ENCODE assay signal across 11 cellular contexts in genomic region chr6:100475554-100476325, GRCh38. TPM values are rescaled to one million over a fixed set of nuclear protein-coding genes. Genes with fewer than 3 reads are reported as not detected.
DNase-seq lines count a peak whose midpoint lies in the region; ATAC-seq lines count a peak whose summit lies in the region.
"Had no signal": no experiment of that assay in that cellular context is flagged by ENCODE, and none has a peak within 500 bp of the region (broad histone marks: within the 10 kb centered on the region; RNA-seq: fewer than 3 reads in every experiment).

No MANE protein-coding gene starts in this region.

- ATAC-seq in GM18519 (IDR thresholded peaks at IDR 0.05; ENCODE audit: low FRiP score, unreplicated experiment) (peak; percentile 80), GM21515 (IDR thresholded peaks at IDR 0.05; ENCODE audit: unreplicated experiment) (peak; percentile 54), HG03066 (IDR thresholded peaks at IDR 0.05; ENCODE audit: low read depth, unreplicated experiment) (peak; percentile 58)

- H3K36me3 Mint-ChIP-seq in T-helper 1 cell treated with Interleukin-12 subunit alpha and Interleukin-12 subunit beta and Interleukin-4 antibody, amounts not matched to agents 30 μg/mL and 1 μg/mL, for 36 hours (ENCODE audit: low read depth), result no peaks in the 10 kb centered on the region

- DNase-seq in cardiac septum (ENCODE audit: low spot score) (no peak), occipital lobe (lab: John Stamatoyannopoulos, UW) (no peak), COLO829 (ENCODE audit: low spot score) (no peak), NOMO-1 treated with DMSO at 0.1 percent for 48 hours (lab: John Stamatoyannopoulos, UW; ENCODE audit: unreplicated experiment) (no peak)
- DNase-seq: activated CD4-positive, CD25-positive, alpha-beta regulatory T cell treated with anti-CD3 and anti-CD28 coated beads, Interleukin-2, amount 50 U/mL, for 72 hours; testis had no signal

- intact Hi-C loops in cardiac septum (cut with DNase I), result no loop called here

- H3K27me3 Mint-ChIP-seq in T-helper 1 cell treated with Interleukin-12 subunit alpha and Interleukin-12 subunit beta and Interleukin-4 antibody, amounts not matched to agents 30 μg/mL and 1 μg/mL, for 36 hours (ENCODE audit: low read depth), result peaks cover 41% of the 10 kb centered on the region

- peaks cover 12% of the 10 kb centered on the region for H3K4me1 Mint-ChIP-seq in T-helper 1 cell treated with Interleukin-12 subunit alpha and Interleukin-12 subunit beta and Interleukin-4 antibody, amounts not matched to agents 30 μg/mL and 1 μg/mL, for 36 hours (ENCODE audit: low read depth)

- no peaks in the 10 kb centered on the region for H3K9me3 Mint-ChIP-seq in T-helper 1 cell treated with Interleukin-12 subunit alpha and Interleukin-12 subunit beta and Interleukin-4 antibody, amounts not matched to agents 30 μg/mL and 1 μg/mL, for 36 hours

- H3K27ac Mint-ChIP-seq in T-helper 1 cell treated with Interleukin-12 subunit alpha and Interleukin-12 subunit beta and Interleukin-4 antibody, amounts not matched to agents 30 μg/mL and 1 μg/mL, for 36 hours, result peak overlapping the region; percentile 52

- no peak overlapping the region for H3K4me3 Mint-ChIP-seq in T-helper 1 cell treated with Interleukin-12 subunit alpha and Interleukin-12 subunit beta and Interleukin-4 antibody, amounts not matched to agents 30 μg/mL and 1 μg/mL, for 36 hours

RNA-seq across cellular contexts. Expression of gene SIM1, which starts 11.0 kb away (rescaled TPM):
- total RNA-seq in cardiac septum (0.16 TPM), occipital lobe (not detected)
- total RNA-seq: mesenteric fat pad had no signal
